Comparison of ENCODE assay signal across 1 cellular context in the genomic region with DNA sequence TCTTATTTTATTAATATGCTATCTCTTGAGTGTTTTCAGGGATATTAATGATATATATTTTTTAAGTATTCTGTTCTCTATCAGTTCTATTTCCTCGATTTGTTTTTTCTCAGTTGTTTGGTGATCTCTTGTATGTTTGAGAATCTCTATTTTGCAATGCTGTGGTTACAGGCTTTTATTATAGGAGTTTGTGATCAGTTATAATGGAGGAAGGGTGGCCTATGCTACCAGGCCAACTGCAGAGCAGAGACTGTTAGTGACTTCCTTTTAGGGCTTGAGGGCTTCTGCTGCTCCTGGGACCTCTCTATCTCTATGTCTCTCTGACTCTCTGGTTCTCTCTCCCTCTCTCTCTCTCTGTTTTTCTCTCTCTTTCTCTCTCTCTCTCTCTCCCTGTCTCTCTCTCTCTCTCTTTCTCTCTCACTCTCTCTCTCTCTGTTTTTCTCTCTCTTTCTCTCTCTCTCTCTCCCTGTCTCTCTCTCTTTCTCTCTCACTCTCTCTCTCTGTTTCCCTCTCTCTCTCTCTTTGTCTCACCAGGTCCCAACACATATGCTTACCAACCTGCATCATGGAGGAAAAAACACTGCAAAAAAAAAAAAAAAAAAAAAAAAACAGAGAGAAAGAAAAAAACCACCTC.
TF ChIP-seq lines count a peak whose summit lies in the region.

No MANE protein-coding gene starts in this region.

TF ChIP-seq in HCT116, 20 proteins besides CTCF, POLR2A, EP300 and RAD21 (continued from another document):
- TF ChIP-seq REST (IDR thresholded peaks at IDR 0.05; ENCODE audit: low read depth): no peak
- TF ChIP-seq EZH2 (IDR thresholded peaks at IDR 0.05): no peak
